ENCODE assay signal across 20 cellular contexts in the genomic region with DNA sequence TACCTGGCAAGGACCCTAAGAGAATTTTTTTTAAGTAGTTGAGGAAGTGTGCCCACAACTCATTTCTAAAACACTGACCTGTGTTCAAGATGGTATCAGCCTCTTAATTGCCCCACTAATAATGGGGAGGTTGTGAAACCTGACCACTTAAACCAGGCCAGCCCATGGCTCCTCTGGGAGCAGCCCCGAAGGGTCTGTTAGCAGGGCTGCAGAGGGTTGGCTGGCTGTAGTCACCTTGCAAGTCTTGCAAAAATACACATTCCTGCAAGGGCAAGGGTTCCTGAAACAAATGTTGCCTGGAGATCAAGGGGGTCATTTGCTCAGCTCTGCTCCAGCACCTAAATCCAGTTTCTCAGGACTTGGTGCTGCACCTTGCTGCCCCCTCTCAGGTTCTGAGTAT. TPM values are rescaled to one million over a fixed set of nuclear protein-coding genes. Genes with fewer than 3 reads are reported as not detected.
DNase-seq lines count a peak whose midpoint lies in the region; ATAC-seq and TF ChIP-seq lines count a peak whose summit lies in the region.
"Had no signal": no experiment of that assay in that cellular context is flagged by ENCODE, and none has a peak within 500 bp of the region (broad histone marks: within the 10 kb centered on the region; RNA-seq: fewer than 3 reads in every experiment).

No MANE protein-coding gene starts in this region.

- H3K4me3 Mint-ChIP-seq in glutamatergic neuron (ENCODE audit: unreplicated experiment) (no peak overlapping the region), neural crest cell (peak overlapping the region; percentile 98)

- no peak overlapping the region for H3K27ac Mint-ChIP-seq in glutamatergic neuron (ENCODE audit: unreplicated experiment)
- H3K27ac Mint-ChIP-seq in neural crest cell (ENCODE audit: unreplicated experiment) = no peak overlapping the region

- no peak for ATAC-seq in GM21447 (IDR thresholded peaks at IDR 0.05; ENCODE audit: unreplicated experiment)
- ATAC-seq: A549, HepG2, Right ventricle myocardium inferior had no signal

- peak overlapping the region; percentile 72 for H3K9ac ChIP-seq in HUES6 (ENCODE audit: low read length)
- H3K9ac ChIP-seq: BLaER1 had no signal

- H3K4me1 Mint-ChIP-seq in glutamatergic neuron (ENCODE audit: low read depth, unreplicated experiment) = peaks cover 20% of the 10 kb centered on the region
- peaks cover 83% of the 10 kb centered on the region for H3K4me1 Mint-ChIP-seq in neural crest cell

- peaks cover 6% of the 10 kb centered on the region for H3K9me3 Mint-ChIP-seq in glutamatergic neuron (ENCODE audit: unreplicated experiment)
- H3K9me3 Mint-ChIP-seq in neural crest cell = no peaks in the 10 kb centered on the region
- H3K9me3 Mint-ChIP-seq: CD4-positive, alpha-beta memory T cell had no signal

- DNase-seq in glutamatergic neuron (peak; percentile 23), neural crest cell (ENCODE audit: low read depth, low spot score) (no peak), GM19240 (ENCODE audit: insufficient read length, low spot score) (no peak)
- DNase-seq in activated naive CD4-positive, alpha-beta T cell treated with Interleukin-2 at 50 U/mL for 16 hours = no peak
- DNase-seq: Calu3; CD4-positive, alpha-beta memory T cell; GOT3; KBM-7; NCI-H1105; NCI-H2081; NCI-H748 treated with DMSO at 0.1 percent for 48 hours; NK-92 treated with Interleukin-12 subunit alpha and Interleukin-12 subunit beta, amount 100 ng/mL, for 24 hours; Peyer's patch had no signal

- no peaks in the 10 kb centered on the region for H3K9me3 ChIP-seq in HUES6 (ENCODE audit: control insufficient read depth, insufficient read depth, low read depth, low read length)
- H3K9me3 ChIP-seq: A549, BLaER1, Peyer's patch had no signal

- H3K27me3 Mint-ChIP-seq in glutamatergic neuron (ENCODE audit: unreplicated experiment) (peaks cover 20% of the 10 kb centered on the region), neural crest cell (ENCODE audit: low read depth) (peaks cover 3% of the 10 kb centered on the region)

- peaks cover 85% of the 10 kb centered on the region for H3K4me1 ChIP-seq in HUES6 (ENCODE audit: control insufficient read depth, insufficient read depth, low read length)
- H3K4me1 ChIP-seq: A549 had no signal

- H3K36me3 Mint-ChIP-seq in glutamatergic neuron (ENCODE audit: unreplicated experiment) = peaks cover 3% of the 10 kb centered on the region
- H3K36me3 Mint-ChIP-seq in neural crest cell (ENCODE audit: low read depth) = no peaks in the 10 kb centered on the region
- H3K36me3 Mint-ChIP-seq: CD4-positive, alpha-beta memory T cell had no signal

- peaks cover 9% of the 10 kb centered on the region; the same call in 1 of the 2 replicates for H3K27me3 ChIP-seq in HUES6 (ENCODE audit: control insufficient read depth, insufficient read depth, low read length)
- H3K27me3 ChIP-seq: Peyer's patch had no signal

- peaks cover 4% of the 10 kb centered on the region; the same call in 1 of the 2 replicates for H3K36me3 ChIP-seq in HUES6 (ENCODE audit: control insufficient read depth, insufficient read depth, low read length)
- H3K36me3 ChIP-seq: BLaER1, Peyer's patch had no signal

- no peak for TF ChIP-seq CTCF in 22Rv1 (IDR thresholded peaks at IDR 0.05)
- TF ChIP-seq CTCF in glutamatergic neuron (IDR thresholded peaks at IDR 0.05; ENCODE audit: partially characterized antibody, unreplicated experiment) = no peak
- no peak for TF ChIP-seq CTCF in neural crest cell (conservative IDR thresholded peaks at IDR 0.05)

- peak overlapping the region; percentile 44; the same call in 1 of the 2 replicates for H3K4me3 ChIP-seq in HUES6 (ENCODE audit: low read depth, low read length)
- H3K4me3 ChIP-seq: A549, BLaER1, Peyer's patch had no signal

- H3K27ac ChIP-seq in 22Rv1 (peak overlapping the region; percentile 56), HUES6 (ENCODE audit: low read depth, low read length) (peak overlapping the region; percentile 84; the same call in 1 of the 2 replicates)
- H3K27ac ChIP-seq: A549, BLaER1, Peyer's patch had no signal

RNA-seq across cellular contexts. Expression of a gene that starts 3.2 kb away (rescaled TPM):
- 31.1 TPM for total RNA-seq in glutamatergic neuron (ENCODE audit: unreplicated experiment)
- 51.9 and 52.1 TPM in 2 replicates for total RNA-seq in neural crest cell
- total RNA-seq: CD4-positive, alpha-beta memory T cell had no signal

RNA-seq across cellular contexts. Expression of a gene that starts 37.9 kb away (rescaled TPM):
- total RNA-seq in glutamatergic neuron (ENCODE audit: unreplicated experiment) (not detected), neural crest cell (0.98 and 1.7 TPM in 2 replicates)
- total RNA-seq: CD4-positive, alpha-beta memory T cell; Peyer's patch; Right ventricle myocardium inferior had no signal
